8 cellular contexts compared by ENCODE assay signal in genomic region chr12:26434299-26434915, GRCh38.
A peak's percentile ranks its signal among the peaks of the same experiment; 100 is the strongest.
DNase-seq lines count a peak whose midpoint lies in the region; ATAC-seq and TF ChIP-seq lines count a peak whose summit lies in the region.

No MANE protein-coding gene starts in this region.

- H3K9me3 ChIP-seq in NT2/D1 (ENCODE audit: insufficient read depth, low read length) (no peaks in the 10 kb centered on the region), lower lobe of right lung (no peaks in the 10 kb centered on the region)

- peak; percentile 74 for TF ChIP-seq CTCF in GM12864 (IDR thresholded peaks at IDR 0.05; ENCODE audit: low read depth, low read length, missing control alignments)
- TF ChIP-seq CTCF in lower lobe of right lung (IDR thresholded peaks at IDR 0.05) = peak; percentile 61

- H3K4me1 ChIP-seq in NT2/D1 (ENCODE audit: insufficient read depth, insufficient read length) = no peaks in the 10 kb centered on the region
- H3K4me1 ChIP-seq in lower lobe of right lung = no peaks in the 10 kb centered on the region

- H3K27me3 ChIP-seq in NT2/D1 (ENCODE audit: insufficient read depth, insufficient read length) = no peaks in the 10 kb centered on the region
- H3K27me3 ChIP-seq in lower lobe of right lung (ENCODE audit: low read depth) = no peaks in the 10 kb centered on the region

- peak; percentile 74 to 76 for ATAC-seq in lower lobe of right lung
- ATAC-seq in HG02571 (IDR thresholded peaks at IDR 0.05; ENCODE audit: unreplicated experiment) = no peak

- DNase-seq in ACHN (peak; percentile 83), GM12864 (ENCODE audit: low read depth) (no peak), HS-5 (ENCODE audit: low read depth) (peak; percentile 37), NT2/D1 (ENCODE audit: low read depth, low spot score) (peak; percentile 85), cerebellum (ENCODE audit: low spot score) (peak; percentile 29), lower lobe of right lung (no peak)
- DNase-seq in activated naive CD4-positive, alpha-beta T cell treated with anti-CD3 and anti-CD28 coated beads, Interleukin-2, amount 50 U/mL, for 16 hours = no peak

- no peak overlapping the region for H3K27ac ChIP-seq in lower lobe of right lung

- H3K4me3 ChIP-seq in GM12864 (ENCODE audit: low read depth, low read length) (no peak overlapping the region), NT2/D1 (ENCODE audit: insufficient read length, low read depth) (no peak overlapping the region), lower lobe of right lung (no peak overlapping the region)

- intact Hi-C loops in lower lobe of right lung (cut with DNase I) = no loop called here

- no peak overlapping the region for H3K9ac ChIP-seq in NT2/D1 (ENCODE audit: insufficient read length, low read depth)

- in situ Hi-C loops in ACHN (cut with HindIII; ENCODE audit: low pct_ligation_motif_present, low pct_unique_long_range_greater_than_20kb, low sequenced_read_pairs) = no loop called here

- H3K36me3 ChIP-seq in NT2/D1 (ENCODE audit: insufficient read depth, insufficient read length, low read length) = no peaks in the 10 kb centered on the region
- no peaks in the 10 kb centered on the region for H3K36me3 ChIP-seq in lower lobe of right lung

Comparison
In these comparisons a context has a peak if more than half of its experiments do, and no peak if none do; other contexts are left out.
1. DNase-seq: peak in ACHN (single experiment), HS-5 (single experiment), NT2/D1 (single experiment) and cerebellum (single experiment); none in GM12864 (single experiment), lower lobe of right lung (single experiment) and activated naive CD4-positive, alpha-beta T cell treated with anti-CD3 and anti-CD28 coated beads, Interleukin-2, amount 50 U/mL, for 16 hours (single experiment).